ENCODE assay signal across 15 cellular contexts in genomic region chr2:127901339-127902072, GRCh38. TPM values are rescaled to one million over a fixed set of nuclear protein-coding genes. Genes with fewer than 3 reads are reported as not detected.
DNase-seq lines count a peak whose midpoint lies in the region; ATAC-seq and TF ChIP-seq lines count a peak whose summit lies in the region.
"Had no signal": no experiment of that assay in that cellular context is flagged by ENCODE, and none has a peak within 500 bp of the region (broad histone marks: within the 10 kb centered on the region; RNA-seq: fewer than 3 reads in every experiment).

No MANE protein-coding gene starts in this region.

- H3K9me3 ChIP-seq in adrenal gland (replicated peaks in 1 of 3) (no peaks in the 10 kb centered on the region), esophagus muscularis mucosa (no peaks in the 10 kb centered on the region), stomach smooth muscle (ENCODE audit: control insufficient read depth in 2 of 2, low read length in 2 of 2) (no peaks in the 10 kb centered on the region)
- H3K9me3 ChIP-seq: neutrophil had no signal

- DNase-seq in adrenal gland (peak; percentile 86 to 96 (median 94)), esophagus muscularis mucosa (ENCODE audit: extremely low spot score) (no peak), inferior parietal cortex (ENCODE audit: extremely low spot score) (peak; percentile 17), NCI-H1105 treated with DMSO at 0.1 percent for 48 hours (lab: John Stamatoyannopoulos, UW) (no peak), NCI-H1417 treated with DMSO at 0.1 percent for 48 hours (lab: John Stamatoyannopoulos, UW) (no peak)
- no peak for DNase-seq in T-helper 2 cell treated with Interferon-gamma antibody and Interleukin-4, amounts not matched to agents 5 μg/mL and 100 μg/mL, for 36 hours (ENCODE audit: low spot score)
- DNase-seq: activated naive CD8-positive, alpha-beta T cell treated with anti-CD3 and anti-CD28 coated beads, Interleukin-2, amount 10 ng/mL, durations not matched to agents 7 days and 5 days; DMS53; effector memory CD8-positive, alpha-beta T cell; NCI-H345 had no signal

- no peaks in the 10 kb centered on the region for H3K36me3 ChIP-seq in adrenal gland (replicated peaks in 1 of 2)
- no peaks in the 10 kb centered on the region for H3K36me3 ChIP-seq in esophagus muscularis mucosa
- no peaks in the 10 kb centered on the region for H3K36me3 ChIP-seq in stomach smooth muscle (ENCODE audit: control insufficient read depth in 2 of 2, insufficient read depth in 2 of 2, low read length in 2 of 2)
- H3K36me3 ChIP-seq: neutrophil had no signal

- ATAC-seq in HG02840 (IDR thresholded peaks at IDR 0.05; ENCODE audit: low FRiP score, unreplicated experiment): no peak
- ATAC-seq: effector memory CD8-positive, alpha-beta T cell; WTC11 had no signal

- whole genome bisulfite sequencing in adrenal gland, 4 donors: 52 to 60% (median 55%) methylated on average over 10 to 12 of the region's 12 CpGs
- 54% methylated on average over 12 of the region's 12 CpGs for WGBS in esophagus muscularis mucosa

- H3K4me1 ChIP-seq in adrenal gland (replicated peaks in 1 of 2) (peaks cover 0 to 10% of the 10 kb centered on the region in 2 donors), esophagus muscularis mucosa (peaks cover 5 to 12% (median 11%) of the 10 kb centered on the region in 4 donors), stomach smooth muscle (ENCODE audit: control insufficient read depth, insufficient read depth, low read length) (peaks cover 9% of the 10 kb centered on the region)

- no peak overlapping the region for H3K27ac Mint-ChIP-seq in T-helper 2 cell treated with Interferon-gamma antibody and Interleukin-4, amounts not matched to agents 5 μg/mL and 100 μg/mL, for 36 hours
- H3K27ac Mint-ChIP-seq: activated naive CD8-positive, alpha-beta T cell treated with anti-CD3 and anti-CD28 coated beads, Interleukin-2, amount 10 ng/mL, durations not matched to agents 7 days and 5 days; B cell; effector memory CD8-positive, alpha-beta T cell; WTC11 had no signal

- no peaks in the 10 kb centered on the region for H3K27me3 ChIP-seq in adrenal gland
- no peaks in the 10 kb centered on the region for H3K27me3 ChIP-seq in esophagus muscularis mucosa
- no peaks in the 10 kb centered on the region for H3K27me3 ChIP-seq in stomach smooth muscle (ENCODE audit: control insufficient read depth in 1 of 2, insufficient read depth in 2 of 2, low read length in 2 of 2)
- H3K27me3 ChIP-seq: neutrophil had no signal

- H3K36me3 Mint-ChIP-seq in T-helper 2 cell treated with Interferon-gamma antibody and Interleukin-4, amounts not matched to agents 5 μg/mL and 100 μg/mL, for 36 hours (ENCODE audit: low read depth): no peaks in the 10 kb centered on the region
- H3K36me3 Mint-ChIP-seq: activated naive CD8-positive, alpha-beta T cell treated with anti-CD3 and anti-CD28 coated beads, Interleukin-2, amount 10 ng/mL, durations not matched to agents 7 days and 5 days had no signal

- TF ChIP-seq CTCF in adrenal gland (IDR thresholded peaks at IDR 0.05): no peak
- no peak for TF ChIP-seq CTCF in esophagus muscularis mucosa (IDR thresholded peaks at IDR 0.05)

- TF ChIP-seq EP300 in esophagus muscularis mucosa (IDR thresholded peaks at IDR 0.05): no peak

- no peaks in the 10 kb centered on the region for H3K4me1 Mint-ChIP-seq in T-helper 2 cell treated with Interferon-gamma antibody and Interleukin-4, amounts not matched to agents 5 μg/mL and 100 μg/mL, for 36 hours (ENCODE audit: low read depth)
- H3K4me1 Mint-ChIP-seq: activated naive CD8-positive, alpha-beta T cell treated with anti-CD3 and anti-CD28 coated beads, Interleukin-2, amount 10 ng/mL, durations not matched to agents 7 days and 5 days had no signal

- TF ChIP-seq POLR2A in adrenal gland (IDR thresholded peaks at IDR 0.05): peak in 1 of 2 donors; percentile 15
- TF ChIP-seq POLR2A in esophagus muscularis mucosa (IDR thresholded peaks at IDR 0.05; ENCODE audit: low read depth): no peak

- no peak overlapping the region for H3K4me3 Mint-ChIP-seq in T-helper 2 cell treated with Interferon-gamma antibody and Interleukin-4, amounts not matched to agents 5 μg/mL and 100 μg/mL, for 36 hours
- H3K4me3 Mint-ChIP-seq: activated naive CD8-positive, alpha-beta T cell treated with anti-CD3 and anti-CD28 coated beads, Interleukin-2, amount 10 ng/mL, durations not matched to agents 7 days and 5 days; B cell; effector memory CD8-positive, alpha-beta T cell; WTC11 had no signal

- H3K27me3 Mint-ChIP-seq in T-helper 2 cell treated with Interferon-gamma antibody and Interleukin-4, amounts not matched to agents 5 μg/mL and 100 μg/mL, for 36 hours (ENCODE audit: low read depth): peaks cover 5% of the 10 kb centered on the region
- H3K27me3 Mint-ChIP-seq: B cell had no signal

- H3K4me3 ChIP-seq in adrenal gland (no peak overlapping the region), esophagus muscularis mucosa (peak overlapping the region in 1 of 4 donors; percentile 14), stomach smooth muscle (ENCODE audit: low read length in 2 of 2) (peak overlapping the region; percentile 36 to 63)

- H3K27ac ChIP-seq in adrenal gland: peak overlapping the region; percentile 7 to 86 (median 58)
- peak overlapping the region; percentile 16 to 52 (median 46) for H3K27ac ChIP-seq in esophagus muscularis mucosa (replicated peaks in 1 of 4)
- peak overlapping the region; percentile 86 for H3K27ac ChIP-seq in stomach smooth muscle (ENCODE audit: low read length)
- H3K27ac ChIP-seq: neutrophil had no signal

- H3K9me3 Mint-ChIP-seq in T-helper 2 cell treated with Interferon-gamma antibody and Interleukin-4, amounts not matched to agents 5 μg/mL and 100 μg/mL, for 36 hours: no peaks in the 10 kb centered on the region
- H3K9me3 Mint-ChIP-seq: activated naive CD8-positive, alpha-beta T cell treated with anti-CD3 and anti-CD28 coated beads, Interleukin-2, amount 10 ng/mL, durations not matched to agents 7 days and 5 days; effector memory CD8-positive, alpha-beta T cell had no signal

- H3K9ac ChIP-seq in stomach smooth muscle (ENCODE audit: low read length in 2 of 2): peak overlapping the region; percentile 36 to 37

- intact Hi-C loops in adrenal gland (cut with DNase I) (no loop called here), esophagus muscularis mucosa (cut with DNase I) (no loop called here)

RNA-seq across cellular contexts. Expression of gene AMMECR1L, which starts 15.8 kb away (rescaled TPM):
- 10 to 100 TPM in 6 of 8 donors, 1 to 10 TPM in 2; 7.2 to 18.3 (median 12.1) TPM for total RNA-seq in adrenal gland
- 10 to 100 TPM; 12.5 to 16.2 (median 14.5) TPM for polyA plus RNA-seq in adrenal gland
- total RNA-seq in esophagus muscularis mucosa: 10 to 100 TPM; 10.4 to 13.2 (median 11.4) TPM

RNA-seq across cellular contexts. Expression of gene POLR2D, which starts 43.6 kb away (rescaled TPM):
- 10 to 100 TPM; 10.9 to 45.3 (median 26.1) TPM for total RNA-seq in adrenal gland
- polyA plus RNA-seq in adrenal gland: 10 to 100 TPM in 2 of 3 donors, 1 to 10 TPM in 1; 9.6 to 28.6 (median 10.5) TPM
- total RNA-seq in esophagus muscularis mucosa: 10 to 100 TPM; 13.7 to 18.5 (median 14.7) TPM

Comparison
In these comparisons a context has a peak if more than half of its experiments do, and no peak if none do; other contexts are left out.
1. DNase-seq: peak in adrenal gland (7 of 7) and inferior parietal cortex (single experiment); none in esophagus muscularis mucosa (single experiment), NCI-H1105 treated with DMSO at 0.1 percent for 48 hours (single experiment), T-helper 2 cell treated with Interferon-gamma antibody and Interleukin-4, amounts not matched to agents 5 μg/mL and 100 μg/mL, for 36 hours (single experiment) and NCI-H1417 treated with DMSO at 0.1 percent for 48 hours (single experiment).
2. H3K4me3 ChIP-seq: peak in stomach smooth muscle (2 of 2); none in adrenal gland (0 of 4).
3. Peak in every context shown above with its lines, with median percentiles within 50 percentile points of each other: H3K27ac ChIP-seq.